ENCODE assay signal across 12 cellular contexts in genomic region chr4:22179124-22179874, GRCh38.
DNase-seq lines count a peak whose midpoint lies in the region; ATAC-seq, FAIRE-seq and TF ChIP-seq lines count a peak whose summit lies in the region.
"Had no signal": no experiment of that assay in that cellular context is flagged by ENCODE, and none has a peak within 500 bp of the region (broad histone marks: within the 10 kb centered on the region; RNA-seq: fewer than 3 reads in every experiment).

No MANE protein-coding gene starts in this region.

- H3K4me1 ChIP-seq in PC-3 (ENCODE audit: insufficient read depth, low read length) (peaks cover 20% of the 10 kb centered on the region), endothelial cell of umbilical vein (ENCODE audit: control insufficient read depth, extremely low read depth, insufficient read depth, low read length) (no peaks in the 10 kb centered on the region), BE2C (no peaks in the 10 kb centered on the region), Peyer's patch (no peaks in the 10 kb centered on the region)

- H3K27me3 ChIP-seq in PC-3 (ENCODE audit: low read length) (no peaks in the 10 kb centered on the region), endothelial cell of umbilical vein (ENCODE audit: control insufficient read depth in 2 of 2, insufficient read depth in 2 of 2, low read length in 2 of 2) (no peaks in the 10 kb centered on the region), neural cell (ENCODE audit: insufficient read depth, low read depth, low read length) (no peaks in the 10 kb centered on the region), BE2C (no peaks in the 10 kb centered on the region), Peyer's patch (no peaks in the 10 kb centered on the region)

- H3K27ac Mint-ChIP-seq in osteocyte (ENCODE audit: unreplicated experiment), result no peak overlapping the region
- H3K27ac Mint-ChIP-seq: activated CD4-positive, alpha-beta memory T cell treated with anti-CD3 and anti-CD28 coated beads, Interleukin-2, amount 10 ng/mL, durations not matched to agents 7 days and 5 days; activated naive CD8-positive, alpha-beta T cell; naive thymus-derived CD8-positive, alpha-beta T cell had no signal

- H3K9ac ChIP-seq in PC-3 (ENCODE audit: low read length), result 0 out of 2 replicates have a peak overlapping the region, but pooled peaks have one; percentile 12
- H3K9ac ChIP-seq in endothelial cell of umbilical vein (replicated peaks; ENCODE audit: extremely low read depth, insufficient read depth, low read length), result no peak overlapping the region
- no peak overlapping the region for H3K9ac ChIP-seq in neural cell (ENCODE audit: low read length)

- CTCF ChIA-PET in PC-3 (lab: Charles Lee), result no interaction called here
- CTCF ChIA-PET in endothelial cell of umbilical vein (lab: Charles Lee), result no interaction called here

- H2AFZ ChIP-seq in PC-3 (ENCODE audit: low read length) (no peak overlapping the region), endothelial cell of umbilical vein (ENCODE audit: low read depth, low read length) (no peak overlapping the region), neural cell (ENCODE audit: low read depth, low read length) (no peak overlapping the region)

- TF ChIP-seq POLR2A in endothelial cell of umbilical vein (IDR thresholded peaks at IDR 0.05; ENCODE audit: low read depth, low read length) (no peak), Peyer's patch (IDR thresholded peaks at IDR 0.05) (no peak)

- H3K9me2 ChIP-seq in PC-3 (replicated peaks; ENCODE audit: low read length) (no peaks in the 10 kb centered on the region), neural cell (ENCODE audit: insufficient read depth, low read length) (no peaks in the 10 kb centered on the region)

- POLR2A ChIA-PET in PC-3 (lab: Charles Lee; ENCODE audit: unreplicated experiment), result no interaction called here
- POLR2A ChIA-PET in endothelial cell of umbilical vein (lab: Charles Lee), result no interaction called here

- peaks cover 5% of the 10 kb centered on the region for H3F3A ChIP-seq in PC-3 (ENCODE audit: low read length, unreplicated experiment)
- H3F3A ChIP-seq in neural cell (ENCODE audit: insufficient read depth, low read length, poor library complexity, severe bottlenecking), result no peaks in the 10 kb centered on the region

- H3K27ac ChIP-seq in PC-3 (ENCODE audit: low read length) (peak overlapping the region; percentile 87), endothelial cell of umbilical vein (ENCODE audit: insufficient read depth, low read depth, low read length) (no peak overlapping the region), neural cell (ENCODE audit: low read length) (no peak overlapping the region), Peyer's patch (no peak overlapping the region)

- no peak for TF ChIP-seq CTCF in PC-3 (conservative IDR thresholded peaks at IDR 0.05; ENCODE audit: low read depth, low read length)
- TF ChIP-seq CTCF in endothelial cell of umbilical vein (IDR thresholded peaks at IDR 0.05; ENCODE audit: extremely low read depth in 1 of 2, insufficient read depth in 1 of 2, low read depth in 1 of 2, low read length in 2 of 2), result no peak
- TF ChIP-seq CTCF in neural cell (IDR thresholded peaks at IDR 0.05; ENCODE audit: poor library complexity, severe bottlenecking), result no peak
- no peak for TF ChIP-seq CTCF in osteocyte (IDR thresholded peaks at IDR 0.05)
- TF ChIP-seq CTCF in BE2C (IDR thresholded peaks at IDR 0.05; ENCODE audit: low read depth, low read length), result no peak
- no peak for TF ChIP-seq CTCF in Peyer's patch (IDR thresholded peaks at IDR 0.05)

- H3K9me1 ChIP-seq in endothelial cell of umbilical vein (replicated peaks; ENCODE audit: control insufficient read depth, extremely low read depth, insufficient read depth, low read length), result no peaks in the 10 kb centered on the region

- no peaks in the 10 kb centered on the region for H3K9me3 ChIP-seq in PC-3 (ENCODE audit: low read length)
- no peaks in the 10 kb centered on the region for H3K9me3 ChIP-seq in endothelial cell of umbilical vein (replicated peaks; ENCODE audit: control insufficient read depth, insufficient read depth, low read length)
- H3K9me3 ChIP-seq in neural cell (ENCODE audit: low read length), result no peaks in the 10 kb centered on the region
- no peaks in the 10 kb centered on the region for H3K9me3 ChIP-seq in BE2C
- no peaks in the 10 kb centered on the region for H3K9me3 ChIP-seq in Peyer's patch

- ATAC-seq in PC-3, result peak; percentile 99
- ATAC-seq: naive thymus-derived CD8-positive, alpha-beta T cell had no signal

- H3K36me3 ChIP-seq in PC-3 (ENCODE audit: low read depth, low read length), result no peaks in the 10 kb centered on the region; the same call in 1 of the 2 replicates
- no peaks in the 10 kb centered on the region for H3K36me3 ChIP-seq in endothelial cell of umbilical vein (ENCODE audit: control insufficient read depth in 2 of 2, extremely low read depth in 1 of 2, insufficient read depth in 2 of 2, low read length in 2 of 2)
- no peaks in the 10 kb centered on the region for H3K36me3 ChIP-seq in neural cell (ENCODE audit: insufficient read depth, low read length)
- H3K36me3 ChIP-seq in BE2C, result no peaks in the 10 kb centered on the region
- H3K36me3 ChIP-seq in Peyer's patch, result no peaks in the 10 kb centered on the region

- BruUV-seq in PC-3 (replicated peaks; lab: Mats Ljungman, UMichigan), result no TSS peak
- BruUV-seq in endothelial cell of umbilical vein (replicated peaks; lab: Mats Ljungman, UMichigan), result no TSS peak

- peaks cover 4% of the 10 kb centered on the region for H3K9me3 Mint-ChIP-seq in osteocyte (ENCODE audit: unreplicated experiment)

- dilution Hi-C loops in endothelial cell of umbilical vein (cut with MboI; ENCODE audit: extremely low pct_ligation_motif_present, low sequenced_read_pairs), result no loop called here

- H3K4me2 ChIP-seq in PC-3 (ENCODE audit: low read length), result peak overlapping the region; percentile 74
- H3K4me2 ChIP-seq in endothelial cell of umbilical vein (ENCODE audit: insufficient read depth, low read length), result no peak overlapping the region
- no peak overlapping the region for H3K4me2 ChIP-seq in neural cell (ENCODE audit: low read length)

- no peak for FAIRE-seq in endothelial cell of umbilical vein (lab: Jason Lieb, UNC)

- TF ChIP-seq RAD21 in neural cell (conservative IDR thresholded peaks at IDR 0.05), result no peak

- H4K20me1 ChIP-seq in PC-3 (ENCODE audit: low read length) (no peaks in the 10 kb centered on the region), endothelial cell of umbilical vein (replicated peaks; ENCODE audit: control insufficient read depth, extremely low read depth, insufficient read depth, low read length) (no peaks in the 10 kb centered on the region), neural cell (ENCODE audit: insufficient read depth) (no peaks in the 10 kb centered on the region)

- H3K79me2 ChIP-seq in PC-3 (ENCODE audit: low read length), result no peaks in the 10 kb centered on the region
- no peaks in the 10 kb centered on the region for H3K79me2 ChIP-seq in endothelial cell of umbilical vein (ENCODE audit: control insufficient read depth, insufficient read depth, low read length)
- H3K79me2 ChIP-seq in neural cell (replicated peaks; ENCODE audit: insufficient read depth, low read length), result no peaks in the 10 kb centered on the region

- DNase-seq in Caki2 (ENCODE audit: low read depth) (peak; percentile 20), PC-3 (peak; percentile 87), endothelial cell of umbilical vein (ENCODE audit: low read depth, low spot score) (peak; percentile 6), NK-92 (lab: John Stamatoyannopoulos, UW; ENCODE audit: unreplicated experiment) (no peak), osteocyte (ENCODE audit: extremely low spot score, unreplicated experiment) (no peak), BE2C (no peak), Peyer's patch (no peak)
- DNase-seq: activated CD4-positive, alpha-beta memory T cell treated with anti-CD3 and anti-CD28 coated beads, Interleukin-2, amount 10 ng/mL, durations not matched to agents 7 days and 5 days; naive thymus-derived CD8-positive, alpha-beta T cell; NCI-H1105 had no signal

- H3K4me3 Mint-ChIP-seq in osteocyte (ENCODE audit: unreplicated experiment), result no peak overlapping the region
- H3K4me3 Mint-ChIP-seq: activated CD4-positive, alpha-beta memory T cell treated with anti-CD3 and anti-CD28 coated beads, Interleukin-2, amount 10 ng/mL, durations not matched to agents 7 days and 5 days; activated naive CD8-positive, alpha-beta T cell; naive thymus-derived CD8-positive, alpha-beta T cell had no signal

- TF ChIP-seq EP300 in neural cell (conservative IDR thresholded peaks at IDR 0.05; ENCODE audit: poor library complexity, severe bottlenecking), result no peak

- in situ Hi-C loops in Caki2 (cut with HindIII; ENCODE audit: low pct_unique_long_range_greater_than_20kb, low sequenced_read_pairs), result no loop called here

- peak overlapping the region; percentile 35; the same call in 1 of the 2 replicates for H3K4me3 ChIP-seq in PC-3 (ENCODE audit: low read length)
- no peak overlapping the region for H3K4me3 ChIP-seq in endothelial cell of umbilical vein (replicated peaks in 1 of 3; ENCODE audit: insufficient read depth in 1 of 3, low read depth in 1 of 3, low read length in 3 of 3)
- no peak overlapping the region for H3K4me3 ChIP-seq in neural cell (ENCODE audit: low read length)
- H3K4me3 ChIP-seq in BE2C (ENCODE audit: low read depth, low read length), result no peak overlapping the region
- H3K4me3 ChIP-seq in Peyer's patch, result no peak overlapping the region

- H3K4me1 Mint-ChIP-seq in osteocyte (ENCODE audit: unreplicated experiment), result peaks cover 4% of the 10 kb centered on the region
- H3K4me1 Mint-ChIP-seq: activated CD4-positive, alpha-beta memory T cell treated with anti-CD3 and anti-CD28 coated beads, Interleukin-2, amount 10 ng/mL, durations not matched to agents 7 days and 5 days; naive thymus-derived CD8-positive, alpha-beta T cell had no signal

- intact Hi-C loops in PC-3 (cut with micrococcal nuclease), result loop anchor here (10.0 kb wide), 1 partner anchor 274 kb away; no protein-coding TSS in a partner anchor
- intact Hi-C loops in endothelial cell of umbilical vein (cut with micrococcal nuclease), result no loop called here

- no peaks in the 10 kb centered on the region for H3K36me3 Mint-ChIP-seq in osteocyte (ENCODE audit: unreplicated experiment)
- H3K36me3 Mint-ChIP-seq: activated naive CD8-positive, alpha-beta T cell had no signal

- no peaks in the 10 kb centered on the region for H3K27me3 Mint-ChIP-seq in osteocyte (ENCODE audit: unreplicated experiment)
- H3K27me3 Mint-ChIP-seq: activated CD4-positive, alpha-beta memory T cell treated with anti-CD3 and anti-CD28 coated beads, Interleukin-2, amount 10 ng/mL, durations not matched to agents 7 days and 5 days; activated naive CD8-positive, alpha-beta T cell; naive thymus-derived CD8-positive, alpha-beta T cell had no signal

TF ChIP-seq in endothelial cell of umbilical vein, 7 proteins besides CTCF, POLR2A, EP300 and RAD21 (continues in another document):
- TF ChIP-seq GATA2 (IDR thresholded peaks at IDR 0.05; ENCODE audit: insufficient read depth, insufficient read length, low read depth, low read length) (peak; percentile 40), FOS (IDR thresholded peaks at IDR 0.05; ENCODE audit: borderline replicate concordance, insufficient read depth, low read length) (peak; percentile 86)

Comparison
In these comparisons a context has a peak if more than half of its experiments do, and no peak if none do; other contexts are left out.
1. DNase-seq: peak in Caki2 (single experiment), PC-3 (single experiment) and endothelial cell of umbilical vein (single experiment); none in NK-92 (single experiment), osteocyte (single experiment), BE2C (single experiment) and Peyer's patch (0 of 3).